Comparison of ENCODE assay signal across 1 cellular context in the genomic region with DNA sequence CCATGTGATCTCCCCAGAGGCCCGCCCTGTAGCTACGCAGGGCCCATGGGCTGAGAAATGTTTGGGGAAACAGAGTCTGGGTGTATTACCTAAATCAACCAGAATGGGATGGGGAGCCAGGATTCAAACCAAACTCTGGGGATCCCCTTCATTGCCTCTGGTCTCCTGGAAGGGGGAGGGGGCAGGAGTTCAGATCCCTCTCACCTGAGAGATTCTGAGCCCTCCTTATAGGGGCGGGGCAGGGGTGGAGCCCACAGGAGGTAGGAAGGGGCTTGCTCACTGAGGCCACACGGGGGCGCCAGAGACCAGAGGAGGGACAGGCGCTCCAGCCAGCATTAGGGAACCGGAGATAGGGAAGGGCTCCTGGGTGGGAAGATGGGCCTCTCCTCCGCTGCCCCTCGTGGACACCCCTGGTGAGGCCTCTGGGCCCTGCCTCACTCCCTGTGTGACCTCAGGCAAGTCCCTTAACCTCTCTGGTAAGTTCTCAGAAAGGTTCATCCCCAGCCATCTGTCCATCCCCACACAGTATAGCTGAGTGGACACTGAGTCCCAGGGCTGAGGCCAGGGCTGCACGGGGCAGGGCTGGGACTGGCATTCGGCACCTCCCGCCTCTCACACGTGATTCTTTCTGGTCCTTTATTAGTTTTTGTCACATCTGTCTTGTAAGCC.
A peak's percentile ranks its signal among the peaks of the same experiment; 100 is the strongest.
TF ChIP-seq lines count a peak whose summit lies in the region.

No MANE protein-coding gene starts in this region.

TF ChIP-seq in K562, 482 proteins besides CTCF, POLR2A, EP300 and RAD21 (continued from another document and continues in another):
- no peak for TF ChIP-seq NKRF (IDR thresholded peaks at IDR 0.05; ENCODE audit: borderline replicate concordance)
- no peak for TF ChIP-seq MTA2 (IDR thresholded peaks at IDR 0.05; ENCODE audit: low read depth)
- TF ChIP-seq HDAC1 (IDR thresholded peaks at IDR 0.05), result 0 out of 4 replicates have a peak, but pooled peaks of 1 of the 2 experiments have one; percentile 35
- TF ChIP-seq HDGF (IDR thresholded peaks at IDR 0.05), result peak; percentile 57; the same call in 1 of the 2 replicates
- no peak for TF ChIP-seq ZNF232 (CRISPR knock-in tag; IDR thresholded peaks at IDR 0.05)
- TF ChIP-seq SNRNP70 (optimal IDR thresholded peaks at IDR 0.05; ENCODE audit: low read depth, low read length), result no peak
- no peak for TF ChIP-seq RFX7 (CRISPR knock-in tag; IDR thresholded peaks at IDR 0.05)
- no peak for TF ChIP-seq IRF2 (CRISPR knock-in tag; IDR thresholded peaks at IDR 0.05)
- no peak for TF ChIP-seq HNRNPH1 (optimal IDR thresholded peaks at IDR 0.05; ENCODE audit: low read depth, low read length)
- TF ChIP-seq CGGBP1 (CRISPR knock-in tag; IDR thresholded peaks at IDR 0.05), result no peak
- TF ChIP-seq, protein P1, sequence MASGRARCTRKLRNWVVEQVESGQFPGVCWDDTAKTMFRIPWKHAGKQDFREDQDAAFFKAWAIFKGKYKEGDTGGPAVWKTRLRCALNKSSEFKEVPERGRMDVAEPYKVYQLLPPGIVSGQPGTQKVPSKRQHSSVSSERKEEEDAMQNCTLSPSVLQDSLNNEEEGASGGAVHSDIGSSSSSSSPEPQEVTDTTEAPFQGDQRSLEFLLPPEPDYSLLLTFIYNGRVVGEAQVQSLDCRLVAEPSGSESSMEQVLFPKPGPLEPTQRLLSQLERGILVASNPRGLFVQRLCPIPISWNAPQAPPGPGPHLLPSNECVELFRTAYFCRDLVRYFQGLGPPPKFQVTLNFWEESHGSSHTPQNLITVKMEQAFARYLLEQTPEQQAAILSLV (tag; IDR thresholded peaks at IDR 0.05), result no peak
- peak; percentile 74; the same call in 1 of the 2 replicates for TF ChIP-seq GABPB1 (CRISPR knock-in tag; IDR thresholded peaks at IDR 0.05)
- TF ChIP-seq FUS (optimal IDR thresholded peaks at IDR 0.05; ENCODE audit: low read depth, low read length), result no peak
- no peak for TF ChIP-seq XRCC4 (IDR thresholded peaks at IDR 0.05; ENCODE audit: extremely low read depth, insufficient read depth, insufficient read length)
- no peak for TF ChIP-seq FOSL1 (tag; conservative IDR thresholded peaks at IDR 0.05)
- no peak for TF ChIP-seq RFX1 (IDR thresholded peaks at IDR 0.05)
- TF ChIP-seq MLX (CRISPR knock-in tag; conservative IDR thresholded peaks at IDR 0.05), result no peak
- TF ChIP-seq EWSR1 (IDR thresholded peaks at IDR 0.05; ENCODE audit: borderline replicate concordance, low read depth, partially characterized antibody), result no peak
- TF ChIP-seq GMEB1 (CRISPR knock-in tag; IDR thresholded peaks at IDR 0.05), result peak; percentile 16; the same call in 1 of the 2 replicates
- TF ChIP-seq ZNF639 (CRISPR knock-in tag; conservative IDR thresholded peaks at IDR 0.05 in 1 of 2, IDR thresholded peaks at IDR 0.05 in 1 of 2), result 0 out of 4 replicates have a peak, but pooled peaks of 1 of the 2 experiments have one; percentile 23
- TF ChIP-seq ZBTB1 (CRISPR knock-in tag; IDR thresholded peaks at IDR 0.05; ENCODE audit: borderline replicate concordance, low read depth), result no peak
- no peak for TF ChIP-seq HLTF (IDR thresholded peaks at IDR 0.05)
- TF ChIP-seq ELF4 (CRISPR knock-in tag; IDR thresholded peaks at IDR 0.05), result 0 out of 2 replicates have a peak, but pooled peaks have one; percentile 51
- no peak for TF ChIP-seq POLR2AphosphoS2 (IDR thresholded peaks at IDR 0.05; ENCODE audit: low read length)
- TF ChIP-seq, protein P2, sequence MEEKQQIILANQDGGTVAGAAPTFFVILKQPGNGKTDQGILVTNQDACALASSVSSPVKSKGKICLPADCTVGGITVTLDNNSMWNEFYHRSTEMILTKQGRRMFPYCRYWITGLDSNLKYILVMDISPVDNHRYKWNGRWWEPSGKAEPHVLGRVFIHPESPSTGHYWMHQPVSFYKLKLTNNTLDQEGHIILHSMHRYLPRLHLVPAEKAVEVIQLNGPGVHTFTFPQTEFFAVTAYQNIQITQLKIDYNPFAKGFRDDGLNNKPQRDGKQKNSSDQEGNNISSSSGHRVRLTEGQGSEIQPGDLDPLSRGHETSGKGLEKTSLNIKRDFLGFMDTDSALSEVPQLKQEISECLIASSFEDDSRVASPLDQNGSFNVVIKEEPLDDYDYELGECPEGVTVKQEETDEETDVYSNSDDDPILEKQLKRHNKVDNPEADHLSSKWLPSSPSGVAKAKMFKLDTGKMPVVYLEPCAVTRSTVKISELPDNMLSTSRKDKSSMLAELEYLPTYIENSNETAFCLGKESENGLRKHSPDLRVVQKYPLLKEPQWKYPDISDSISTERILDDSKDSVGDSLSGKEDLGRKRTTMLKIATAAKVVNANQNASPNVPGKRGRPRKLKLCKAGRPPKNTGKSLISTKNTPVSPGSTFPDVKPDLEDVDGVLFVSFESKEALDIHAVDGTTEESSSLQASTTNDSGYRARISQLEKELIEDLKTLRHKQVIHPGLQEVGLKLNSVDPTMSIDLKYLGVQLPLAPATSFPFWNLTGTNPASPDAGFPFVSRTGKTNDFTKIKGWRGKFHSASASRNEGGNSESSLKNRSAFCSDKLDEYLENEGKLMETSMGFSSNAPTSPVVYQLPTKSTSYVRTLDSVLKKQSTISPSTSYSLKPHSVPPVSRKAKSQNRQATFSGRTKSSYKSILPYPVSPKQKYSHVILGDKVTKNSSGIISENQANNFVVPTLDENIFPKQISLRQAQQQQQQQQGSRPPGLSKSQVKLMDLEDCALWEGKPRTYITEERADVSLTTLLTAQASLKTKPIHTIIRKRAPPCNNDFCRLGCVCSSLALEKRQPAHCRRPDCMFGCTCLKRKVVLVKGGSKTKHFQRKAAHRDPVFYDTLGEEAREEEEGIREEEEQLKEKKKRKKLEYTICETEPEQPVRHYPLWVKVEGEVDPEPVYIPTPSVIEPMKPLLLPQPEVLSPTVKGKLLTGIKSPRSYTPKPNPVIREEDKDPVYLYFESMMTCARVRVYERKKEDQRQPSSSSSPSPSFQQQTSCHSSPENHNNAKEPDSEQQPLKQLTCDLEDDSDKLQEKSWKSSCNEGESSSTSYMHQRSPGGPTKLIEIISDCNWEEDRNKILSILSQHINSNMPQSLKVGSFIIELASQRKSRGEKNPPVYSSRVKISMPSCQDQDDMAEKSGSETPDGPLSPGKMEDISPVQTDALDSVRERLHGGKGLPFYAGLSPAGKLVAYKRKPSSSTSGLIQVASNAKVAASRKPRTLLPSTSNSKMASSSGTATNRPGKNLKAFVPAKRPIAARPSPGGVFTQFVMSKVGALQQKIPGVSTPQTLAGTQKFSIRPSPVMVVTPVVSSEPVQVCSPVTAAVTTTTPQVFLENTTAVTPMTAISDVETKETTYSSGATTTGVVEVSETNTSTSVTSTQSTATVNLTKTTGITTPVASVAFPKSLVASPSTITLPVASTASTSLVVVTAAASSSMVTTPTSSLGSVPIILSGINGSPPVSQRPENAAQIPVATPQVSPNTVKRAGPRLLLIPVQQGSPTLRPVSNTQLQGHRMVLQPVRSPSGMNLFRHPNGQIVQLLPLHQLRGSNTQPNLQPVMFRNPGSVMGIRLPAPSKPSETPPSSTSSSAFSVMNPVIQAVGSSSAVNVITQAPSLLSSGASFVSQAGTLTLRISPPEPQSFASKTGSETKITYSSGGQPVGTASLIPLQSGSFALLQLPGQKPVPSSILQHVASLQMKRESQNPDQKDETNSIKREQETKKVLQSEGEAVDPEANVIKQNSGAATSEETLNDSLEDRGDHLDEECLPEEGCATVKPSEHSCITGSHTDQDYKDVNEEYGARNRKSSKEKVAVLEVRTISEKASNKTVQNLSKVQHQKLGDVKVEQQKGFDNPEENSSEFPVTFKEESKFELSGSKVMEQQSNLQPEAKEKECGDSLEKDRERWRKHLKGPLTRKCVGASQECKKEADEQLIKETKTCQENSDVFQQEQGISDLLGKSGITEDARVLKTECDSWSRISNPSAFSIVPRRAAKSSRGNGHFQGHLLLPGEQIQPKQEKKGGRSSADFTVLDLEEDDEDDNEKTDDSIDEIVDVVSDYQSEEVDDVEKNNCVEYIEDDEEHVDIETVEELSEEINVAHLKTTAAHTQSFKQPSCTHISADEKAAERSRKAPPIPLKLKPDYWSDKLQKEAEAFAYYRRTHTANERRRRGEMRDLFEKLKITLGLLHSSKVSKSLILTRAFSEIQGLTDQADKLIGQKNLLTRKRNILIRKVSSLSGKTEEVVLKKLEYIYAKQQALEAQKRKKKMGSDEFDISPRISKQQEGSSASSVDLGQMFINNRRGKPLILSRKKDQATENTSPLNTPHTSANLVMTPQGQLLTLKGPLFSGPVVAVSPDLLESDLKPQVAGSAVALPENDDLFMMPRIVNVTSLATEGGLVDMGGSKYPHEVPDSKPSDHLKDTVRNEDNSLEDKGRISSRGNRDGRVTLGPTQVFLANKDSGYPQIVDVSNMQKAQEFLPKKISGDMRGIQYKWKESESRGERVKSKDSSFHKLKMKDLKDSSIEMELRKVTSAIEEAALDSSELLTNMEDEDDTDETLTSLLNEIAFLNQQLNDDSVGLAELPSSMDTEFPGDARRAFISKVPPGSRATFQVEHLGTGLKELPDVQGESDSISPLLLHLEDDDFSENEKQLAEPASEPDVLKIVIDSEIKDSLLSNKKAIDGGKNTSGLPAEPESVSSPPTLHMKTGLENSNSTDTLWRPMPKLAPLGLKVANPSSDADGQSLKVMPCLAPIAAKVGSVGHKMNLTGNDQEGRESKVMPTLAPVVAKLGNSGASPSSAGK (IDR thresholded peaks at IDR 0.05), result no peak
- TF ChIP-seq ZNF3 (CRISPR knock-in tag; IDR thresholded peaks at IDR 0.05), result no peak
- TF ChIP-seq ZNF408 (CRISPR knock-in tag; IDR thresholded peaks at IDR 0.05; ENCODE audit: low read depth), result no peak
- TF ChIP-seq RBM22 (IDR thresholded peaks at IDR 0.05; ENCODE audit: low read depth, low read length, poor library complexity, severe bottlenecking), result no peak
- no peak for TF ChIP-seq ZNF121 (CRISPR knock-in tag; conservative IDR thresholded peaks at IDR 0.05)
- no peak for TF ChIP-seq LARP7 (IDR thresholded peaks at IDR 0.05)
- TF ChIP-seq ZNF282 (CRISPR knock-in tag; IDR thresholded peaks at IDR 0.05), result no peak
- no peak for TF ChIP-seq MBD2 (IDR thresholded peaks at IDR 0.05; ENCODE audit: borderline replicate concordance, low read depth)
- TF ChIP-seq MAZ (CRISPR knock-in tag; conservative IDR thresholded peaks at IDR 0.05 in 1 of 2, IDR thresholded peaks at IDR 0.05 in 1 of 2), result peak; percentile 85 to 88
- TF ChIP-seq, protein P3, sequence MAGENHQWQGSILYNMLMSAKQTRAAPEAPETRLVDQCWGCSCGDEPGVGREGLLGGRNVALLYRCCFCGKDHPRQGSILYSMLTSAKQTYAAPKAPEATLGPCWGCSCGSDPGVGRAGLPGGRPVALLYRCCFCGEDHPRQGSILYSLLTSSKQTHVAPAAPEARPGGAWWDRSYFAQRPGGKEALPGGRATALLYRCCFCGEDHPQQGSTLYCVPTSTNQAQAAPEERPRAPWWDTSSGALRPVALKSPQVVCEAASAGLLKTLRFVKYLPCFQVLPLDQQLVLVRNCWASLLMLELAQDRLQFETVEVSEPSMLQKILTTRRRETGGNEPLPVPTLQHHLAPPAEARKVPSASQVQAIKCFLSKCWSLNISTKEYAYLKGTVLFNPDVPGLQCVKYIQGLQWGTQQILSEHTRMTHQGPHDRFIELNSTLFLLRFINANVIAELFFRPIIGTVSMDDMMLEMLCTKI (IDR thresholded peaks at IDR 0.05; ENCODE audit: partially characterized antibody), result no peak
- no peak for TF ChIP-seq GABPB2 (CRISPR knock-in tag; conservative IDR thresholded peaks at IDR 0.05)
